8 cellular contexts compared by ENCODE assay signal in genomic region chr1:165630629-165631402, GRCh38. TPM values are rescaled to one million over a fixed set of nuclear protein-coding genes. Genes with fewer than 3 reads are reported as not detected.
DNase-seq lines count a peak whose midpoint lies in the region; ATAC-seq and TF ChIP-seq lines count a peak whose summit lies in the region.

Gene MGST3 (plus strand): TSS chr1:165631234. CDS start chr1:165649848, 18,614 bp downstream.

- TF ChIP-seq POLR2A in GM18505 (IDR thresholded peaks at IDR 0.05; ENCODE audit: borderline replicate concordance, extremely low read depth, insufficient read depth, insufficient read length) = peak; percentile 68
- TF ChIP-seq POLR2A in prostate gland (IDR thresholded peaks at IDR 0.05) = peak; percentile 87

- H3K4me3 ChIP-seq in prostate gland (peak within 1 kb of the TSS; percentile 63 to 77), urinary bladder (ENCODE audit: low read depth, low read length) (peak within 1 kb of the TSS; percentile 89)

- H3K4me1 ChIP-seq in prostate gland (replicated peaks) = peaks cover 5% of the 10 kb centered on the region
- H3K4me1 ChIP-seq in urinary bladder (ENCODE audit: insufficient read depth) = peaks cover 1% of the 10 kb centered on the region

- H3K9me3 ChIP-seq in prostate gland = no peaks in the 10 kb centered on the region

- H3K27ac ChIP-seq in angular gyrus (ENCODE audit: low read depth, low read length) (peak within 1 kb of the TSS; percentile 91), prostate gland (peak within 1 kb of the TSS; percentile 87 to 92), urinary bladder (ENCODE audit: low read depth) (peak within 1 kb of the TSS; percentile 81)

- WGBS in prostate gland = under 1% methylated on average over 56 of the region's 58 CpGs
- WGBS in urinary bladder = under 1% methylated on average over 58 of the region's 58 CpGs

- TF ChIP-seq CTCF in prostate gland (IDR thresholded peaks at IDR 0.05) = peak in 2 of 4 experiments; percentile 3 to 13

- intact Hi-C loops in T-helper 2 cell treated with Interferon-gamma antibody and Interleukin-4, amounts not matched to agents 100 ng/mL and 5 ng/mL, for 36 hours (cut with micrococcal nuclease) = loop anchor here (1.0 to 2.0 kb wide), 7 partner anchors 9 to 1998 kb away; partner anchors contain the start of genes ALDH9A1, POU2F1 and TMCO1
- intact Hi-C loops in left ventricle myocardium superior (cut with micrococcal nuclease) = no loop called here
- intact Hi-C loops in prostate gland (cut with DNase I) = no loop called here

- ATAC-seq in GM18505 (IDR thresholded peaks at IDR 0.05; ENCODE audit: unreplicated experiment) (peak; percentile 77), HG02970 (IDR thresholded peaks at IDR 0.05; ENCODE audit: low FRiP score, unreplicated experiment) (peak; percentile 91), left ventricle myocardium superior (peak; percentile 96)

- H3K36me3 ChIP-seq in prostate gland = no peaks in the 10 kb centered on the region
- no peaks in the 10 kb centered on the region for H3K36me3 ChIP-seq in urinary bladder (ENCODE audit: insufficient read depth)

- H3K27me3 ChIP-seq in prostate gland (replicated peaks; ENCODE audit: insufficient read depth) = no peaks in the 10 kb centered on the region

- DNase-seq in NCI-H187 treated with DMSO at 0.1 percent for 48 hours (lab: John Stamatoyannopoulos, UW) (peak; percentile 96), left ventricle myocardium superior (peak; percentile 98), prostate gland (ENCODE audit: low spot score) (peak; percentile 93)

RNA-seq across cellular contexts. Expression of gene MGST3, which starts in this region (rescaled TPM):
- total RNA-seq in T-helper 2 cell treated with Interferon-gamma antibody and Interleukin-4, amounts not matched to agents 100 ng/mL and 5 ng/mL, for 36 hours = 100 and 101 TPM in 2 replicates
- total RNA-seq in left ventricle myocardium superior = 648 TPM
- 100 to 1,000 TPM; 209 to 270 TPM for total RNA-seq in prostate gland
- 166 TPM for total RNA-seq in urinary bladder
- polyA plus RNA-seq in urinary bladder = 208 TPM

Comparison
In these comparisons a context has a peak if more than half of its experiments do, and no peak if none do; other contexts are left out.
1. Peak in every context shown above with its lines: DNase-seq, ATAC-seq, H3K4me3 ChIP-seq and H3K27ac ChIP-seq.